26 cellular contexts compared by ENCODE assay signal in the genomic region with DNA sequence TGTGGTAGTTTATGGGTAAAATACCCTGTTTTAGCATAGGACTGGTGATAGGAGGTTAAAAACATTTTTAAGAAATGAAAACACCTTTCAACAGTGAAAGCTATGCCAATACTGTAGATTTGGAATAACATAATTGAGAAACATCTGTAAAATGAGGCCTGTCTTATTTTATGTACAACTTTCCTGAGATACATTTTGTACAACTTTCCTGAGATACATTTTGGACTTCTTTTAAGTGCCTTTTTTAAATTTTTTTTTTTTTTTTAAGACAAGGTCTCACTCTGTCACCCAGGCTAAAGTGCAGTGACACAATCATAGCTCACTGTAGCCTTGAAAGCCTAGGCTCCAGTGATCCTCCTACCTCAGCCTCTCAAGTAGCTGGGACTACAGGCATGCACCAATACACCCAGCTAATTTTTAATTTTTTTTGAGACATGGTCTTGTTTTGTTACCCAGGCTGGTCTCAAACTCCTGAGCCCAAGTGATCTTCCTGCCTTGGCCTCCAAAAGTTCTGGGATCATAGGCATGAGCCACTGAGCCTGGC.
A peak's percentile ranks its signal among the peaks of the same experiment; 100 is the strongest.
DNase-seq lines count a peak whose midpoint lies in the region; ATAC-seq, FAIRE-seq and TF ChIP-seq lines count a peak whose summit lies in the region.
"Had no signal": no experiment of that assay in that cellular context is flagged by ENCODE, and none has a peak within 500 bp of the region (broad histone marks: within the 10 kb centered on the region; RNA-seq: fewer than 3 reads in every experiment).

No MANE protein-coding gene starts in this region.

- H3K4me2 ChIP-seq in OCI-LY7 (ENCODE audit: low read length), result no peak overlapping the region
- H3K4me2 ChIP-seq in K562 (ENCODE audit: insufficient read depth, low read length), result no peak overlapping the region
- H3K4me2 ChIP-seq: BLaER1 had no signal

- H3K27ac ChIP-seq in OCI-LY7 (ENCODE audit: low read depth, low read length, poor library complexity, severe bottlenecking), result no peak overlapping the region
- H3K27ac ChIP-seq in K562 (ENCODE audit: extremely low read depth, low read depth, low read length), result no peak overlapping the region
- H3K27ac ChIP-seq: BLaER1 had no signal

- TF ChIP-seq POLR2A in GM12891 (IDR thresholded peaks at IDR 0.05; ENCODE audit: low read depth, low read length), result no peak
- TF ChIP-seq POLR2A in K562 (conservative IDR thresholded peaks at IDR 0.05), result no peak

- no peak for DNase-seq in GM12891 (ENCODE audit: insufficient read length, low spot score)
- DNase-seq in GM19239 (ENCODE audit: insufficient read length, low spot score), result no peak
- no peak for DNase-seq in OCI-LY7 (ENCODE audit: low spot score)
- no peak for DNase-seq in K562 (ENCODE audit: extremely low read depth in 1 of 4, low spot score in 3 of 4)
- no peak for DNase-seq in SW 1271 (lab: John Stamatoyannopoulos, UW)
- DNase-seq in iPS-NIHi7 (ENCODE audit: extremely low spot score), result no peak
- no peak for DNase-seq in NOMO-1 treated with DMSO at 0.1 percent for 48 hours (lab: John Stamatoyannopoulos, UW; ENCODE audit: unreplicated experiment)
- DNase-seq: 8988T; ACHN; BE2C; C1 segment of cervical spinal cord; CD4-positive, alpha-beta memory T cell; CD4-positive, CD25-positive, alpha-beta regulatory T cell; CD8-positive, alpha-beta memory T cell; COR-L47; DMS 273 treated with DMSO at 0.1 percent for 48 hours; DMS153; DMS53; DMS79; DND-41; EL; GDM1 had no signal

- no peak overlapping the region for H3K9ac ChIP-seq in K562 (ENCODE audit: insufficient read depth in 1 of 2, low read depth in 2 of 2, low read length in 2 of 2)
- H3K9ac ChIP-seq: BLaER1 had no signal

- POLR2A ChIA-PET in OCI-LY7 (lab: Charles Lee), result interaction anchor here (0.6 to 1.4 kb wide), 5 partner anchors 10 to 148 kb away, joined by 3 to 5 read pairs (median 3); no protein-coding TSS in a partner anchor
- POLR2A ChIA-PET in K562 (lab: Yijun Ruan, JAX), result interaction anchor here (1.5 kb wide), 1 partner anchor 15 kb away, joined by 5 read pairs; no protein-coding TSS in a partner anchor

- H4K20me1 ChIP-seq in OCI-LY7 (ENCODE audit: insufficient read depth, low read length), result peaks cover 11% of the 10 kb centered on the region; the same call in 1 of the 2 replicates
- H4K20me1 ChIP-seq in K562 (replicated peaks; ENCODE audit: control insufficient read depth, insufficient read depth, low read length), result no peaks in the 10 kb centered on the region
- H4K20me1 ChIP-seq: BLaER1 had no signal

- BruUV-seq in OCI-LY7 (replicated peaks; lab: Mats Ljungman, UMichigan), result TSS peak; percentile 1
- BruUV-seq in K562 (replicated peaks; lab: Mats Ljungman, UMichigan), result no TSS peak

- FAIRE-seq in GM12891 (lab: Jason Lieb, UNC) (peak; percentile 40), GM19239 (lab: Jason Lieb, UNC) (peak; percentile 40), K562 (lab: Jason Lieb, UNC) (no peak)
- FAIRE-seq: A204.1, GM12892, GM18507 had no signal

- H3K9me2 ChIP-seq in OCI-LY7 (ENCODE audit: insufficient read depth, low read length), result no peaks in the 10 kb centered on the region

- H3K36me3 ChIP-seq in OCI-LY7 (ENCODE audit: insufficient read depth, low read length), result peaks cover 92% of the 10 kb centered on the region
- peaks cover 47% of the 10 kb centered on the region for H3K36me3 ChIP-seq in K562 (ENCODE audit: control insufficient read depth, insufficient read depth, low read length)

- intact Hi-C loops in OCI-LY7 (cut with micrococcal nuclease; ENCODE audit: unreplicated experiment), result no loop called here
- intact Hi-C loops in K562 (cut with micrococcal nuclease), result no loop called here

- ATAC-seq in K562, result 0 out of 3 replicates have a peak, but pooled peaks have one; percentile 21

- H2AFZ ChIP-seq in OCI-LY7 (ENCODE audit: low read length) (no peak overlapping the region), K562 (ENCODE audit: low read depth, low read length) (no peak overlapping the region)

- CTCF ChIA-PET in OCI-LY7 (lab: Charles Lee; ENCODE audit: unreplicated experiment) (no interaction called here), K562 (lab: Yijun Ruan, JAX; ENCODE audit: low intra/inter-chr PET ratio) (no interaction called here)

- H3K9me3 ChIP-seq in OCI-LY7 (ENCODE audit: low read length), result no peaks in the 10 kb centered on the region
- no peaks in the 10 kb centered on the region for H3K9me3 ChIP-seq in K562 (replicated peaks; ENCODE audit: control insufficient read depth, insufficient read depth, low read depth, low read length)
- H3K9me3 ChIP-seq: BE2C had no signal

- H3K27me3 ChIP-seq in K562 (ENCODE audit: control insufficient read depth in 2 of 2, insufficient read depth in 2 of 2, low read length in 2 of 2), result no peaks in the 10 kb centered on the region
- H3K27me3 ChIP-seq: BE2C, BLaER1 had no signal

- in situ Hi-C loops in K562 (cut with MboI), result no loop called here

- no peak for TF ChIP-seq RAD21 in K562 (CRISPR knock-in tag; conservative IDR thresholded peaks at IDR 0.05 in 1 of 2, IDR thresholded peaks at IDR 0.05 in 1 of 2)

- TF ChIP-seq EP300 in K562 (IDR thresholded peaks at IDR 0.05; ENCODE audit: low read length), result no peak

- TF ChIP-seq CTCF in OCI-LY7 (conservative IDR thresholded peaks at IDR 0.05; ENCODE audit: low read length) (no peak), K562 (IDR thresholded peaks at IDR 0.05 in 2 of 3, conservative IDR thresholded peaks at IDR 0.05 in 1 of 3; ENCODE audit: insufficient read depth in 2 of 3, low read depth in 1 of 3, low read length in 3 of 3) (no peak)

- H3K4me1 ChIP-seq in OCI-LY7 (ENCODE audit: insufficient read depth, low read length, poor library complexity, severe bottlenecking) (no peaks in the 10 kb centered on the region), K562 (replicated peaks in 1 of 2; ENCODE audit: control insufficient read depth in 2 of 2, insufficient read depth in 2 of 2, low read length in 2 of 2) (peaks cover 11 to 12% of the 10 kb centered on the region in 2 experiments; a peak in 4 of 5 replicates)
- H3K4me1 ChIP-seq: BE2C, BLaER1 had no signal

- H3K79me2 ChIP-seq in OCI-LY7 (ENCODE audit: insufficient read depth, low read depth, low read length) (peaks cover 89% of the 10 kb centered on the region; the same call in 1 of the 2 replicates), K562 (ENCODE audit: control insufficient read depth, insufficient read depth, low read length) (peaks cover 95% of the 10 kb centered on the region)

- no peak overlapping the region for H3K4me3 ChIP-seq in OCI-LY7 (ENCODE audit: low read depth, low read length, poor library complexity, severe bottlenecking)
- no peak overlapping the region for H3K4me3 ChIP-seq in K562
- H3K4me3 ChIP-seq: BLaER1 had no signal

- no peaks in the 10 kb centered on the region for H3K9me1 ChIP-seq in K562 (ENCODE audit: control insufficient read depth, insufficient read depth, low read length)

TF ChIP-seq in GM12891, 5 proteins besides CTCF, POLR2A, EP300 and RAD21:
- TF ChIP-seq SPI1 (IDR thresholded peaks at IDR 0.05; ENCODE audit: low read depth, low read length) (no peak), PAX5 (IDR thresholded peaks at IDR 0.05; ENCODE audit: insufficient read depth, low read length, severe bottlenecking) (no peak), POLR2AphosphoS5 (IDR thresholded peaks at IDR 0.05; ENCODE audit: low read depth, low read length) (no peak), POU2F2 (IDR thresholded peaks at IDR 0.05; ENCODE audit: low read depth, low read length) (no peak), TAF1 (IDR thresholded peaks at IDR 0.05; ENCODE audit: low read depth, low read length) (no peak)
TF ChIP-seq in GM12891: peak in this region for 0.

TF ChIP-seq in K562, 482 proteins besides CTCF, POLR2A, EP300 and RAD21 (continues in another document):
- TF ChIP-seq DMBX1 (CRISPR knock-in tag; IDR thresholded peaks at IDR 0.05; ENCODE audit: borderline replicate concordance) (no peak), ZNF77 (CRISPR knock-in tag; IDR thresholded peaks at IDR 0.05) (no peak), NONO (IDR thresholded peaks at IDR 0.05; ENCODE audit: low read depth in 2 of 2, low read length in 1 of 2) (no peak), ZNF444 (CRISPR knock-in tag; IDR thresholded peaks at IDR 0.05) (no peak), L3MBTL2 (IDR thresholded peaks at IDR 0.05) (no peak), NUFIP1 (IDR thresholded peaks at IDR 0.05; ENCODE audit: partially characterized antibody) (no peak), SLC30A9 (CRISPR knock-in tag; IDR thresholded peaks at IDR 0.05) (no peak), POLR2AphosphoS5 (IDR thresholded peaks at IDR 0.05; ENCODE audit: control insufficient read depth, insufficient read depth, low read depth, low read length) (no peak)
- TF ChIP-seq, protein P1, sequence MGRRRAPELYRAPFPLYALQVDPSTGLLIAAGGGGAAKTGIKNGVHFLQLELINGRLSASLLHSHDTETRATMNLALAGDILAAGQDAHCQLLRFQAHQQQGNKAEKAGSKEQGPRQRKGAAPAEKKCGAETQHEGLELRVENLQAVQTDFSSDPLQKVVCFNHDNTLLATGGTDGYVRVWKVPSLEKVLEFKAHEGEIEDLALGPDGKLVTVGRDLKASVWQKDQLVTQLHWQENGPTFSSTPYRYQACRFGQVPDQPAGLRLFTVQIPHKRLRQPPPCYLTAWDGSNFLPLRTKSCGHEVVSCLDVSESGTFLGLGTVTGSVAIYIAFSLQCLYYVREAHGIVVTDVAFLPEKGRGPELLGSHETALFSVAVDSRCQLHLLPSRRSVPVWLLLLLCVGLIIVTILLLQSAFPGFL (CRISPR knock-in tag; IDR thresholded peaks at IDR 0.05), result no peak
- TF ChIP-seq, protein P2, sequence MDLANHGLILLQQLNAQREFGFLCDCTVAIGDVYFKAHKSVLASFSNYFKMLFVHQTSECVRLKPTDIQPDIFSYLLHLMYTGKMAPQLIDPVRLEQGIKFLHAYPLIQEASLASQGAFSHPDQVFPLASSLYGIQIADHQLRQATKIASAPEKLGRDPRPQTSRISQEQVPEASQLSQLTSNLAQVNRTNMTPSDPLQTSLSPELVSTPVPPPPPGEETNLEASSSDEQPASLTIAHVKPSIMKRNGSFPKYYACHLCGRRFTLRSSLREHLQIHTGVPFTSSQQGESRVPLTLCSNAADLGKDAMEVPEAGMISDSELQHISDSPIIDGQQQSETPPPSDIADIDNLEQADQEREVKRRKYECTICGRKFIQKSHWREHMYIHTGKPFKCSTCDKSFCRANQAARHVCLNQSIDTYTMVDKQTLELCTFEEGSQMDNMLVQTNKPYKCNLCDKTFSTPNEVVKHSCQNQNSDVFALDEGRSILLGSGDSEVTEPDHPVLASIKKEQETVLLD (IDR thresholded peaks at IDR 0.05), result no peak
- TF ChIP-seq, protein P3, sequence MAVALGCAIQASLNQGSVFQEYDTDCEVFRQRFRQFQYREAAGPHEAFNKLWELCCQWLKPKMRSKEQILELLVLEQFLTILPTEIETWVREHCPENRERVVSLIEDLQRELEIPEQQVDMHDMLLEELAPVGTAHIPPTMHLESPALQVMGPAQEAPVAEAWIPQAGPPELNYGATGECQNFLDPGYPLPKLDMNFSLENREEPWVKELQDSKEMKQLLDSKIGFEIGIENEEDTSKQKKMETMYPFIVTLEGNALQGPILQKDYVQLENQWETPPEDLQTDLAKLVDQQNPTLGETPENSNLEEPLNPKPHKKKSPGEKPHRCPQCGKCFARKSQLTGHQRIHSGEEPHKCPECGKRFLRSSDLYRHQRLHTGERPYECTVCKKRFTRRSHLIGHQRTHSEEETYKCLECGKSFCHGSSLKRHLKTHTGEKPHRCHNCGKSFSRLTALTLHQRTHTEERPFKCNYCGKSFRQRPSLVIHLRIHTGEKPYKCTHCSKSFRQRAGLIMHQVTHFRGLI (CRISPR knock-in tag; IDR thresholded peaks at IDR 0.05), result no peak
